In the genomic region with DNA sequence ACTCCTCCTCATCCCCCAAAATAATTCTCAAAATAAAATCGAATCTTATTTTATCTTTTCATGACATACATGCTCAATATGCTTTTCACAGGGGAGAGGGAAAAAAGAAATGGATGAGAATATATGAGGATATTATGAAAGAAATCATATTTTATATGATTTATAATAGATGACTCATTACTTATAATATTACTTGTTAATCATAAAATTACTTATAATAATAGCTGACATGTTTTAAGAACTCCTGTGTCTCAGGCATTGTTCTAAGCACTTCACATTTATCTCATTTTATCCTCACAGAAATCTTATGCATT, we compare ENCODE assay signal across 18 cellular contexts. TPM values are rescaled to one million over a fixed set of nuclear protein-coding genes. Genes with fewer than 3 reads are reported as not detected.
"Had no signal": no experiment of that assay in that cellular context is flagged by ENCODE, and none has a peak within 500 bp of the region (broad histone marks: within the 10 kb centered on the region; RNA-seq: fewer than 3 reads in every experiment).

No MANE protein-coding gene starts in this region.

- H3K4me1 Mint-ChIP-seq: mesothelial cell of epicardium, nephron progenitor cell had no signal

- H3K9me3 Mint-ChIP-seq: activated CD4-positive, alpha-beta memory T cell treated with anti-CD3 and anti-CD28 coated beads for 36 hours; dendritic cell treated with granulocyte-macrophage colony-stimulating factor and Interleukin-4, amounts not matched to agents 40 ng/mL and 50 ng/mL, for 4 days; stimulated activated naive CD8-positive, alpha-beta T cell treated with anti-CD3 and anti-CD28 coated beads, Interleukin-15, Interleukin-2, amounts not matched to agents 100 ng/mL and 50 ng/mL, for 24 hours; T-helper 1 cell treated with Interleukin-12 subunit alpha and Interleukin-12 subunit beta and Interleukin-4 antibody, amounts not matched to agents 30 μg/mL and 1 μg/mL, for 36 hours had no signal

- H3K27ac ChIP-seq: body of pancreas, cardiac muscle cell, left ventricle myocardium inferior, right lobe of liver, skin epidermis, thyroid gland had no signal

- H3K4me3 Mint-ChIP-seq: activated CD4-positive, alpha-beta memory T cell treated with anti-CD3 and anti-CD28 coated beads for 36 hours; dendritic cell treated with granulocyte-macrophage colony-stimulating factor and Interleukin-4, amounts not matched to agents 40 ng/mL and 50 ng/mL, for 4 days; mesothelial cell of epicardium; nephron progenitor cell; stimulated activated naive CD8-positive, alpha-beta T cell treated with anti-CD3 and anti-CD28 coated beads, Interleukin-15, Interleukin-2, amounts not matched to agents 100 ng/mL and 50 ng/mL, for 24 hours; T-helper 1 cell treated with Interleukin-12 subunit alpha and Interleukin-12 subunit beta and Interleukin-4 antibody, amounts not matched to agents 30 μg/mL and 1 μg/mL, for 36 hours had no signal

- H3K36me3 Mint-ChIP-seq: activated CD4-positive, alpha-beta memory T cell treated with anti-CD3 and anti-CD28 coated beads for 36 hours; mesothelial cell of epicardium had no signal

- FAIRE-seq: endometrium, urothelium cell line had no signal

- H3K27me3 ChIP-seq: body of pancreas, cardiac muscle cell, right lobe of liver, thyroid gland had no signal

- H3K4me3 ChIP-seq: body of pancreas, cardiac muscle cell, left ventricle myocardium inferior, right lobe of liver, skin epidermis, thyroid gland had no signal

- H3K4me1 ChIP-seq: body of pancreas, left ventricle myocardium inferior, right lobe of liver had no signal

- H3K9me3 ChIP-seq: body of pancreas, left ventricle myocardium inferior, right lobe of liver, thyroid gland had no signal

- ATAC-seq: body of pancreas had no signal

- H3K36me3 ChIP-seq: cardiac muscle cell, left ventricle myocardium inferior, right lobe of liver, thyroid gland had no signal

- H3K27ac Mint-ChIP-seq: activated CD4-positive, alpha-beta memory T cell treated with anti-CD3 and anti-CD28 coated beads for 36 hours; dendritic cell treated with granulocyte-macrophage colony-stimulating factor and Interleukin-4, amounts not matched to agents 40 ng/mL and 50 ng/mL, for 4 days; mesothelial cell of epicardium; nephron progenitor cell; stimulated activated naive CD8-positive, alpha-beta T cell treated with anti-CD3 and anti-CD28 coated beads, Interleukin-15, Interleukin-2, amounts not matched to agents 100 ng/mL and 50 ng/mL, for 24 hours; T-helper 1 cell treated with Interleukin-12 subunit alpha and Interleukin-12 subunit beta and Interleukin-4 antibody, amounts not matched to agents 30 μg/mL and 1 μg/mL, for 36 hours had no signal

RNA-seq across cellular contexts. Expression of a gene that starts 3.0 kb away (rescaled TPM):
- total RNA-seq: activated CD4-positive, alpha-beta memory T cell treated with anti-CD3 and anti-CD28 coated beads for 36 hours; body of pancreas; cardiac muscle cell; cerebellum; epithelial cell of proximal tubule; fibroblast of lung; left ventricle myocardium inferior; lung microvascular endothelial cell; mesothelial cell of epicardium; thyroid gland had no signal
- polyA plus RNA-seq: cardiac muscle cell, fibroblast of lung had no signal

RNA-seq across cellular contexts. Expression of a gene that starts 38.0 kb away (rescaled TPM):
- total RNA-seq: activated CD4-positive, alpha-beta memory T cell treated with anti-CD3 and anti-CD28 coated beads for 36 hours; cardiac muscle cell; fibroblast of lung; lung microvascular endothelial cell; mesothelial cell of epicardium had no signal
- polyA plus RNA-seq: cardiac muscle cell, fibroblast of lung had no signal

RNA-seq across cellular contexts. Expression of a gene that starts 51.1 kb away (rescaled TPM):
- total RNA-seq: activated CD4-positive, alpha-beta memory T cell treated with anti-CD3 and anti-CD28 coated beads for 36 hours; body of pancreas; cardiac muscle cell; cerebellum; epithelial cell of proximal tubule; fibroblast of lung; left ventricle myocardium inferior; lung microvascular endothelial cell; mesothelial cell of epicardium; right lobe of liver; thyroid gland had no signal
- polyA plus RNA-seq: cardiac muscle cell, fibroblast of lung had no signal

RNA-seq across cellular contexts. Expression of a gene that starts 51.5 kb away (rescaled TPM):
- total RNA-seq: activated CD4-positive, alpha-beta memory T cell treated with anti-CD3 and anti-CD28 coated beads for 36 hours; body of pancreas; cardiac muscle cell; cerebellum; epithelial cell of proximal tubule; fibroblast of lung; left ventricle myocardium inferior; lung microvascular endothelial cell; mesothelial cell of epicardium; right lobe of liver had no signal
- polyA plus RNA-seq: cardiac muscle cell, fibroblast of lung had no signal
